ENCODE assay signal across 14 cellular contexts in the genomic region with DNA sequence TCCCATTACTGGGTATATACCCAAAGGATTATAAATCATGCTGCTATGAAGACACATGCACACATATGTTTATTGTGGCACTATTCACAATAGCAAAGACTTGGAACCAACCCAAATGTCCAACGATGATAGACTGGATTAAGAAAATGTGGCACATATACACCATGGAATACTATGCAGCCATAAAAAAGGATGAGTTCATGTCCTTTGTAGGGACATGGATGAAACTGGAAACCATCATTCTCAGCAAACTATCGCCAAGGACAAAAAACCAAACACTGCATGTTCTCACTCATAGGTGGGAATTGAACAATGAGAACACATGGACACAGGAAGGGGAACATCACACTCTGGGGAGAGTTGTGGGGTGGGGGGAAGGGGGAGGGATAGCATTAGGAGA. TPM values are rescaled to one million over a fixed set of nuclear protein-coding genes. Genes with fewer than 3 reads are reported as not detected.
"Had no signal": no experiment of that assay in that cellular context is flagged by ENCODE, and none has a peak within 500 bp of the region (broad histone marks: within the 10 kb centered on the region; RNA-seq: fewer than 3 reads in every experiment).

No MANE protein-coding gene starts in this region.

RNA-seq across cellular contexts. Expression of a gene that starts 15.3 kb away (rescaled TPM):
- total RNA-seq: stomach, subcutaneous adipose tissue, suprapubic skin, temporal lobe, thoracic aorta, thyroid gland, tibial nerve, upper lobe of left lung, upper lobe of right lung, ureter, urinary bladder, uterus, vagina had no signal
- polyA plus RNA-seq: stomach, urinary bladder had no signal

RNA-seq across cellular contexts. Expression of a gene that starts 33.5 kb away (rescaled TPM):
- total RNA-seq: testis had no signal
